ENCODE assay signal across 9 cellular contexts in genomic region chr2:119431155-119431975, GRCh38. TPM values are rescaled to one million over a fixed set of nuclear protein-coding genes. Genes with fewer than 3 reads are reported as not detected.
DNase-seq lines count a peak whose midpoint lies in the region; TF ChIP-seq lines count a peak whose summit lies in the region.
"Had no signal": no experiment of that assay in that cellular context is flagged by ENCODE, and none has a peak within 500 bp of the region (broad histone marks: within the 10 kb centered on the region; RNA-seq: fewer than 3 reads in every experiment).

TSS of gene TMEM37 (plus strand) at chr2:119431854. CDS start at chr2:119431904, 50 bp downstream.

- in situ Hi-C loops in ACHN (cut with HindIII; ENCODE audit: low pct_ligation_motif_present, low pct_unique_long_range_greater_than_20kb, low sequenced_read_pairs) = no loop called here
- in situ Hi-C loops in HAP-1 (cut with MboI; ENCODE audit: low sequenced_read_pairs) = no loop called here

- H3K4me3 Mint-ChIP-seq in glutamatergic neuron (ENCODE audit: unreplicated experiment) = peak within 1 kb of the TSS; percentile 73

- intact Hi-C loops in ovary (cut with DNase I) = no loop called here

- H3K36me3 ChIP-seq in GM06990 (ENCODE audit: control insufficient read depth, insufficient read depth, low read length) (no peaks in the 10 kb centered on the region), HAP-1 (replicated peaks) (no peaks in the 10 kb centered on the region), ovary (no peaks in the 10 kb centered on the region)

- no peak for TF ChIP-seq EP300 in ovary (IDR thresholded peaks at IDR 0.05)

- H3K4me3 ChIP-seq in GM06990 (replicated peaks; ENCODE audit: low read depth, low read length) (peak within 1 kb of the TSS; percentile 58), HAP-1 (peak within 1 kb of the TSS; percentile 43), WI38 (ENCODE audit: low read depth, low read length) (peak within 1 kb of the TSS; percentile 44), ovary (peak within 1 kb of the TSS; percentile 58)

- TF ChIP-seq CTCF in GM06990 (IDR thresholded peaks at IDR 0.05; ENCODE audit: insufficient read depth, low read length, poor library complexity, severe bottlenecking) (no peak), WI38 (IDR thresholded peaks at IDR 0.05; ENCODE audit: low read depth, low read length) (no peak), glutamatergic neuron (IDR thresholded peaks at IDR 0.05; ENCODE audit: partially characterized antibody, unreplicated experiment) (no peak), ovary (IDR thresholded peaks at IDR 0.05) (no peak)

- H3K4me1 ChIP-seq in HAP-1 (peaks cover 12% of the 10 kb centered on the region), ovary (ENCODE audit: insufficient read depth) (peaks cover 26% of the 10 kb centered on the region)

- H3K9me3 Mint-ChIP-seq in glutamatergic neuron (ENCODE audit: unreplicated experiment) = peaks cover 9% of the 10 kb centered on the region

- no peaks in the 10 kb centered on the region for H3K4me1 Mint-ChIP-seq in glutamatergic neuron (ENCODE audit: low read depth, unreplicated experiment)

- H3K27ac ChIP-seq in ovary = peak within 1 kb of the TSS; percentile 1 to 50

- H3K36me3 Mint-ChIP-seq in glutamatergic neuron (ENCODE audit: unreplicated experiment) = no peaks in the 10 kb centered on the region

- H3K27me3 ChIP-seq in GM06990 (replicated peaks; ENCODE audit: control insufficient read depth, insufficient read depth, low read length) (peaks cover 4% of the 10 kb centered on the region; the same call in 1 of the 2 replicates), HAP-1 (ENCODE audit: low read depth) (no peaks in the 10 kb centered on the region), ovary (no peaks in the 10 kb centered on the region)

- H3K27ac Mint-ChIP-seq in glutamatergic neuron (ENCODE audit: unreplicated experiment) = no peak within 1 kb of the TSS

- DNase-seq in ACHN = peak; percentile 85
- peak; percentile 72 for DNase-seq in GM06990 (ENCODE audit: extremely low read depth, insufficient read length)
- DNase-seq in HAP-1 (ENCODE audit: low spot score in 2 of 2) = peak; percentile 87 to 91
- peak; percentile 34 to 41 for DNase-seq in Kasumi-1 (lab: John Stamatoyannopoulos, UW)
- peak; percentile 83 for DNase-seq in glutamatergic neuron
- peak; percentile 80 to 91 (median 83) for DNase-seq in ovary
- no peak for DNase-seq in superior temporal gyrus (ENCODE audit: extremely low spot score)

- TF ChIP-seq POLR2A in ovary (IDR thresholded peaks at IDR 0.05) = no peak

- no peaks in the 10 kb centered on the region for H3K9me3 ChIP-seq in HAP-1
- H3K9me3 ChIP-seq in ovary = no peaks in the 10 kb centered on the region

- H3K27me3 Mint-ChIP-seq in glutamatergic neuron (ENCODE audit: unreplicated experiment) = peaks cover 23% of the 10 kb centered on the region

- 1 to 6% (median 2%) methylated on average over 24 to 72 of the region's 72 CpGs for WGBS in ovary, 3 donors

RNA-seq across cellular contexts. Expression of gene TMEM37, which starts in this region (rescaled TPM):
- total RNA-seq in glutamatergic neuron (ENCODE audit: unreplicated experiment) (not detected), ovary (10 to 100 TPM in 6 of 7 donors, 1 to 10 TPM in 1; 9.5 to 32.5 (median 17.4) TPM)
- 10 to 100 TPM; 18.1 to 18.6 TPM for polyA plus RNA-seq in ovary
- total RNA-seq: T-helper 1 cell treated with Interleukin-12 subunit alpha and Interleukin-12 subunit beta and Interleukin-4 antibody, amounts not matched to agents 30 ng/mL and 1 ng/mL, for 36 hours had no signal

Comparison
In these comparisons a context has a peak if more than half of its experiments do, and no peak if none do; other contexts are left out.
1. Peak in DNase-seq in glutamatergic neuron; RNA of the gene not detected or under 1 TPM.